Comparison of ENCODE assay signal across 37 cellular contexts in the genomic region with DNA sequence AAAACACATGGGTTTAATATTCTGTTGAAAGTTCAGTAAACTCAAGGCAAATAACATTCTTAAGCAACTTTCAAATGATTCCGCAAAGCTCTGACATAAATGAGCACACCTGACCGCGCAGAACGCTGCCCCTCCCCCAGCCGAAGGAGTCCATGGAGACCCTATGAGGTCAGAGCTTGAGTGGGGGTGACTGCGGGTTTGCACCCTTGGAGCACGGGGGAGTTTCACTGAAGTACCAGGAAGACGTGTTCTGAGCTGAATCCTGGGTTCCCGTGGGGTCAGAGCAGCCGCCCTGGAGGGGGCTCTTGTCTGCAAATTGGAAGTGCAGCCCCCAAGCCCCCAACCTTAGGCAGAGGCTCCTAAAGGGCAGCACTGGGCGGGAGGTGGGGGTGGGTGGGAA.
"Had no signal": no experiment of that assay in that cellular context is flagged by ENCODE, and none has a peak within 500 bp of the region (broad histone marks: within the 10 kb centered on the region; RNA-seq: fewer than 3 reads in every experiment).

No MANE protein-coding gene starts in this region.

- H3K4me2 ChIP-seq: PC-9 had no signal

- H3K27me3 ChIP-seq: brain microvascular endothelial cell had no signal

- H3K27ac ChIP-seq: brain microvascular endothelial cell, PC-9, RWPE1, WERI-Rb-1 had no signal

- ATAC-seq: activated CD8-positive, alpha-beta T cell treated with anti-CD3 and anti-CD28 coated beads for 36 hours; activated T-cell treated with anti-CD3 and anti-CD28 coated beads, Interleukin-2, amount 50 U/mL, for 72 hours; activated T-helper 17 cell treated with anti-CD3 and anti-CD28 coated beads, Interleukin-2, amount 50 U/mL, for 72 hours; SK-N-SH treated with all-trans-retinoic acid at 6 μM for 48 hours had no signal

- H3K36me3 ChIP-seq: brain microvascular endothelial cell, MG63, WERI-Rb-1 had no signal

- H3K9me3 ChIP-seq: MG63 had no signal

- H3K4me3 ChIP-seq: MG63, PC-9 had no signal

- DNase-seq: activated CD4-positive, alpha-beta T cell treated with anti-CD3 and anti-CD28 coated beads, Interleukin-2, amount 10 ng/mL, durations not matched to agents 24 days and 14 days; activated CD4-positive, alpha-beta T cell treated with anti-CD3 and anti-CD28 coated beads, Interleukin-2, amount 50 U/mL, for 4 hours; activated CD4-positive, CD25-positive, alpha-beta regulatory T cell; activated effector memory CD4-positive, alpha-beta T cell treated with anti-CD3 and anti-CD28 coated beads, Interleukin-2, amount 50 U/mL, for 16 hours; activated naive CD4-positive, alpha-beta T cell; activated naive CD4-positive, alpha-beta T cell treated with anti-CD3 and anti-CD28 coated beads, Interleukin-2, amount 50 U/mL, for 16 hours; activated naive CD8-positive, alpha-beta T cell treated with anti-CD3 and anti-CD28 coated beads for 36 hours; activated T-cell treated with anti-CD3 and anti-CD28 coated beads, Interleukin-2, amount 50 U/mL, for 1 hour; activated T-cell treated with anti-CD3 and anti-CD28 coated beads, Interleukin-2, amount 50 U/mL, for 72 hours; amniotic stem cell; aorta; brain microvascular endothelial cell; central memory CD4-positive, alpha-beta T cell; Kasumi-1; MG63; MV-4-11; NCI-H1092 treated with DMSO at 0.1 percent for 48 hours; NCI-H146; NCI-H187; NCI-H2029 treated with DMSO at 0.1 percent for 48 hours; NCI-H2107; NCI-H2171; NCI-H510A; NCI-H526; NCI-H748 treated with DMSO at 0.1 percent for 48 hours; NK-92 treated with Interleukin-12 subunit alpha and Interleukin-12 subunit beta, amount 100 ng/mL, for 24 hours; PC-9; SIG-M5; T-helper 1 cell; T-helper 2 cell; T-helper 9 cell; WERI-Rb-1 had no signal

- FAIRE-seq: RCC 7860 had no signal
